In genomic region chr15:80060490-80061006, GRCh38 we compare ENCODE assay signal across 8 cellular contexts. TPM values are rescaled to one million over a fixed set of nuclear protein-coding genes. Genes with fewer than 3 reads are reported as not detected.
DNase-seq lines count a peak whose midpoint lies in the region; ATAC-seq and TF ChIP-seq lines count a peak whose summit lies in the region.
"Not testable (repeated sequence)": the region's sequence is repeated elsewhere in the genome, so short reads cannot be mapped to it uniquely, and the experiment has no call there.

No MANE protein-coding gene starts in this region.

- not testable (repeated sequence) for H3K9me2 ChIP-seq in SU-DHL-6 (replicated peaks; ENCODE audit: insufficient read depth, low read length)

- H3K79me2 ChIP-seq in SU-DHL-6 (ENCODE audit: insufficient read depth, low read length), result peaks cover 56% of the 10 kb centered on the region

- H3K27me3 ChIP-seq in SU-DHL-6 (ENCODE audit: low read length); psoas muscle (ENCODE audit: insufficient read depth in 3 of 3, low read length in 2 of 3): not testable (repeated sequence)

- not testable (repeated sequence) for H3K27me3 Mint-ChIP-seq in activated naive CD4-positive, alpha-beta T cell treated with anti-CD3 and anti-CD28 coated beads for 36 hours (ENCODE audit: low read depth); type B pancreatic cell

- DNase-seq in ELF-1 (ENCODE audit: low read depth, low spot score) (peak; percentile 31), epithelial cell of esophagus (ENCODE audit: low read depth) (peak; percentile 58), left kidney (ENCODE audit: low read depth, low spot score) (peak; percentile 72), psoas muscle (peak; percentile 44 to 60)
- peak; percentile 62 for DNase-seq in activated naive CD4-positive, alpha-beta T cell treated with anti-CD3 and anti-CD28 coated beads for 36 hours
- DNase-seq in type B pancreatic cell (ENCODE audit: extremely low spot score, unreplicated experiment), result not testable (repeated sequence)

- H3K4me2 ChIP-seq in SU-DHL-6 (ENCODE audit: low read depth, low read length, poor library complexity, severe bottlenecking), result peak overlapping the region; percentile 93

- peak overlapping the region; percentile 21 for H2AFZ ChIP-seq in SU-DHL-6 (ENCODE audit: low read depth, low read length, severe bottlenecking)

- peaks cover 38% of the 10 kb centered on the region for H3K4me1 Mint-ChIP-seq in activated naive CD4-positive, alpha-beta T cell treated with anti-CD3 and anti-CD28 coated beads for 36 hours (ENCODE audit: low read depth)
- peaks cover 16% of the 10 kb centered on the region for H3K4me1 Mint-ChIP-seq in type B pancreatic cell (ENCODE audit: unreplicated experiment)

- H3K9me3 ChIP-seq in SU-DHL-6 (ENCODE audit: insufficient read depth, low read length); psoas muscle: not testable (repeated sequence)

- not testable (repeated sequence) for H3K9me3 Mint-ChIP-seq in activated naive CD4-positive, alpha-beta T cell treated with anti-CD3 and anti-CD28 coated beads for 36 hours; type B pancreatic cell

- peak; percentile 36; the same call in 1 of the 2 replicates for TF ChIP-seq CTCF in LNCAP (IDR thresholded peaks at IDR 0.05)
- TF ChIP-seq CTCF in SU-DHL-6 (IDR thresholded peaks at IDR 0.05; ENCODE audit: insufficient read depth, low read length, poor library complexity, severe bottlenecking); epithelial cell of esophagus (IDR thresholded peaks at IDR 0.05; ENCODE audit: insufficient read depth, low read depth, low read length, missing control alignments); psoas muscle (IDR thresholded peaks at IDR 0.05); type B pancreatic cell (conservative IDR thresholded peaks at IDR 0.05): not testable (repeated sequence)

- H3K36me3 Mint-ChIP-seq in activated naive CD4-positive, alpha-beta T cell treated with anti-CD3 and anti-CD28 coated beads for 36 hours (ENCODE audit: low read depth); type B pancreatic cell: not testable (repeated sequence)

- intact Hi-C loops in activated naive CD4-positive, alpha-beta T cell treated with anti-CD3 and anti-CD28 coated beads for 36 hours (cut with micrococcal nuclease), result loop anchor here (1.0 to 2.0 kb wide), 2 partner anchors 113 to 174 kb away; no protein-coding TSS in a partner anchor
- intact Hi-C loops in psoas muscle (cut with DNase I), result not testable (repeated sequence)

- not testable (repeated sequence) for H3K36me3 ChIP-seq in SU-DHL-6 (ENCODE audit: low read length); psoas muscle (ENCODE audit: insufficient read depth in 1 of 2, low read depth in 1 of 2)

- CTCF ChIA-PET in activated naive CD4-positive, alpha-beta T cell treated with anti-CD3 and anti-CD28 coated beads for 36 hours (lab: Charles Lee), result interaction anchor here (0.8 to 2.0 kb wide), 9 partner anchors 11 to 101 kb away, joined by 3 to 9 read pairs (median 4); no protein-coding TSS in a partner anchor

- H3K27ac Mint-ChIP-seq in activated naive CD4-positive, alpha-beta T cell treated with anti-CD3 and anti-CD28 coated beads for 36 hours, result peak overlapping the region; percentile 87
- H3K27ac Mint-ChIP-seq in type B pancreatic cell, result peak overlapping the region; percentile 97

- H3K9ac ChIP-seq in SU-DHL-6 (ENCODE audit: low read length), result peak overlapping the region; percentile 79

- H3K4me3 Mint-ChIP-seq in activated naive CD4-positive, alpha-beta T cell treated with anti-CD3 and anti-CD28 coated beads for 36 hours, result peak overlapping the region; percentile 79
- H3K4me3 Mint-ChIP-seq in type B pancreatic cell, result peak overlapping the region; percentile 90

- peaks cover 28% of the 10 kb centered on the region for H4K20me1 ChIP-seq in SU-DHL-6 (ENCODE audit: low read depth, low read length)

- peak overlapping the region; percentile 78; the same call in 1 of the 2 replicates for H3K27ac ChIP-seq in SU-DHL-6 (ENCODE audit: low read depth, low read length)
- H3K27ac ChIP-seq in psoas muscle, result peak overlapping the region; percentile 97

- H3K4me1 ChIP-seq in psoas muscle, result peaks cover 25% of the 10 kb centered on the region

- WGBS in psoas muscle, 3 donors, result 8 to 12% (median 11%) methylated on average over 26 of the region's 26 CpGs

- not testable (repeated sequence) for H3F3A ChIP-seq in SU-DHL-6 (ENCODE audit: insufficient read depth)

- peak in 1 of 4 donors; percentile 6 for ATAC-seq in psoas muscle

- H3K4me3 ChIP-seq in SU-DHL-6 (ENCODE audit: insufficient read depth, low read length, poor library complexity, severe bottlenecking) (peak overlapping the region; percentile 93), epithelial cell of esophagus (ENCODE audit: low read length) (peak overlapping the region; percentile 66), psoas muscle (peak overlapping the region; percentile 84)

RNA-seq across cellular contexts. Expression of gene ZFAND6, which starts 1.1 kb away (rescaled TPM):
- total RNA-seq in activated naive CD4-positive, alpha-beta T cell treated with anti-CD3 and anti-CD28 coated beads for 36 hours, result 10 to 100 TPM; 28.9 to 29.6 TPM
- total RNA-seq in psoas muscle (100 to 1,000 TPM in 1 of 4 donors, 10 to 100 TPM in 3; 66.3 to 102 (median 86.8) TPM), type B pancreatic cell (ENCODE audit: low replicate concordance) (59.6 and 64.3 TPM in 2 replicates)
- 100 to 1,000 TPM in 1 of 3 donors, 10 to 100 TPM in 2; 67.6 to 125 (median 78.8) TPM for polyA plus RNA-seq in psoas muscle
